Comparison of ENCODE assay signal across 20 cellular contexts in the genomic region with DNA sequence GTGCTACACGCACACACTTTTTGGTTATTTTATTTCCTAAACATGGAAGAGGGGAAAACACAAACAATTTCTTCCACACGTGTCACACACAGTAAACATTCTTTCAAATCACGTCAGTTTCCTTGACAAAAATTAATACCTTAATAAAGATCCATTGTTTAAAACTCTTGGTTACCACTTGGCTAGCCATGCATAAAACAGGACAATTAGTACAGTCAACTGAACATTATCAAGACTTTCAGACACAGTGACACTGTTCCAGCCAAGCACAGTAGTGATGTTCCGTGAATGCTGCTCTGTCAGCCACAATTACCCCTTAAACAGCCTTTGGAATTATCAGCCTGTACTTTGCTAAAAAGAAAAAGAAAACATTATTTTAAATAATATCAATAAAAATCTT. TPM values are rescaled to one million over a fixed set of nuclear protein-coding genes. Genes with fewer than 3 reads are reported as not detected.
DNase-seq lines count a peak whose midpoint lies in the region; ATAC-seq, FAIRE-seq and TF ChIP-seq lines count a peak whose summit lies in the region.
"Had no signal": no experiment of that assay in that cellular context is flagged by ENCODE, and none has a peak within 500 bp of the region (broad histone marks: within the 10 kb centered on the region; RNA-seq: fewer than 3 reads in every experiment).

No MANE protein-coding gene starts in this region.

- no TSS peak for BruUV-seq in HepG2 (replicated peaks; lab: Mats Ljungman, UMichigan)

- TF ChIP-seq RAD21 in HepG2 (CRISPR knock-in tag; IDR thresholded peaks at IDR 0.05) = no peak

- in situ Hi-C loops in HepG2 (cut with HindIII; ENCODE audit: extremely low pct_ligation_motif_present, low pct_unique_long_range_greater_than_20kb) (no loop called here), SK-MEL-5 (cut with HindIII; ENCODE audit: low pct_unique_long_range_greater_than_20kb, low sequenced_read_pairs) (no loop called here)

- FAIRE-seq in HepG2 (lab: Jason Lieb, UNC) = no peak
- FAIRE-seq: D721Med, GM18507, HTR-8/SVneo had no signal

- H3K36me3 ChIP-seq in HepG2 (replicated peaks in 1 of 2; ENCODE audit: control insufficient read depth in 1 of 2, insufficient read depth in 2 of 2, low read length in 2 of 2) = peaks cover 1 to 11% of the 10 kb centered on the region in 2 experiments; a peak in 3 of 5 replicates
- H3K36me3 ChIP-seq in right lobe of liver = no peaks in the 10 kb centered on the region
- H3K36me3 ChIP-seq in testis (ENCODE audit: low read depth, missing control alignments) = no peaks in the 10 kb centered on the region

- intact Hi-C loops in HepG2 (cut with micrococcal nuclease; ENCODE audit: unreplicated experiment) = loop anchor here (5.0 kb wide), 1 partner anchor 402 kb away; no protein-coding TSS in a partner anchor
- intact Hi-C loops in right lobe of liver (cut with DNase I) = loop anchor here in 1 of 2 donors (5.0 kb wide), 1 partner anchor 587 kb away; a partner anchor contains a TSS
- intact Hi-C loops in testis (cut with DNase I; ENCODE audit: low total_unique reads) = loop anchor here (5.0 kb wide), 1 partner anchor 592 kb away; no protein-coding TSS in a partner anchor

- H3K27me3 ChIP-seq in HepG2 (ENCODE audit: control insufficient read depth in 1 of 2, insufficient read depth in 2 of 2, low read length in 2 of 2) (no peaks in the 10 kb centered on the region), right lobe of liver (no peaks in the 10 kb centered on the region), testis (no peaks in the 10 kb centered on the region)
- H3K27me3 ChIP-seq: BLaER1 treated with 17β-estradiol and CSF1 and Interleukin-3, amounts not matched to agents 10 nM and 100 nM had no signal

- no peak for TF ChIP-seq EP300 in HepG2 (IDR thresholded peaks at IDR 0.05; ENCODE audit: low read depth in 2 of 2, low read length in 2 of 2)
- no peak for TF ChIP-seq EP300 in HepG2 (CRISPR knock-in tag; IDR thresholded peaks at IDR 0.05; ENCODE audit: borderline replicate concordance)

- H3K4me1 ChIP-seq in HepG2 (ENCODE audit: insufficient read depth, low read length) (peaks cover 11% of the 10 kb centered on the region), right lobe of liver (peaks cover 0 to 5% (median 0%) of the 10 kb centered on the region in 4 donors), testis (no peaks in the 10 kb centered on the region)

- H3K4me3 ChIP-seq in HepG2 (replicated peaks in 1 of 3; ENCODE audit: insufficient read depth in 1 of 3, low read depth in 2 of 3, low read length in 3 of 3) = no peak overlapping the region
- no peak overlapping the region for H3K4me3 ChIP-seq in right lobe of liver
- H3K4me3 ChIP-seq in testis = no peak overlapping the region
- H3K4me3 ChIP-seq: BLaER1 treated with 17β-estradiol and CSF1 and Interleukin-3, amounts not matched to agents 10 nM and 100 nM had no signal

- H3K9me3 ChIP-seq in HepG2 (ENCODE audit: low read length) = no peaks in the 10 kb centered on the region
- H3K9me3 ChIP-seq in right lobe of liver = no peaks in the 10 kb centered on the region
- H3K9me3 ChIP-seq in testis = no peaks in the 10 kb centered on the region

- H4K20me1 ChIP-seq in HepG2 (ENCODE audit: insufficient read depth, low read length) = peaks cover 35% of the 10 kb centered on the region

- CTCF ChIA-PET in HepG2 (lab: Yijun Ruan, JAX; ENCODE audit: low intra/inter-chr PET ratio, low total read pairs) = no interaction called here

- H3K4me2 ChIP-seq in HepG2 (ENCODE audit: low read depth, low read length) = no peak overlapping the region

- TF ChIP-seq CTCF in HepG2 (CRISPR knock-in tag; IDR thresholded peaks at IDR 0.05) (no peak), right lobe of liver (IDR thresholded peaks at IDR 0.05) (no peak), testis (IDR thresholded peaks at IDR 0.05) (no peak)

- peaks cover 91% of the 10 kb centered on the region for H3K79me2 ChIP-seq in HepG2 (ENCODE audit: insufficient read depth, low read length)

- ATAC-seq in HepG2 = no peak
- ATAC-seq in right lobe of liver = no peak
- no peak for ATAC-seq in HG02759 (IDR thresholded peaks at IDR 0.05; ENCODE audit: unreplicated experiment)
- no peak for ATAC-seq in GM19351 (IDR thresholded peaks at IDR 0.05; ENCODE audit: unreplicated experiment)

- no peak for TF ChIP-seq POLR2A in HepG2 (IDR thresholded peaks at IDR 0.05; ENCODE audit: insufficient read depth in 1 of 2, low read depth in 2 of 2, low read length in 2 of 2)
- no peak for TF ChIP-seq POLR2A in right lobe of liver (IDR thresholded peaks at IDR 0.05)
- TF ChIP-seq POLR2A in testis (IDR thresholded peaks at IDR 0.05) = no peak

- 98% methylated on average over 4 of the region's 4 CpGs for WGBS in HepG2 (ENCODE audit: low lambda C conversion rate)
- 82% methylated on average over 4 of the region's 4 CpGs for WGBS in right lobe of liver (ENCODE audit: insufficient coverage, low coverage, low lambda C conversion rate, missing lambda C conversion rate)
- WGBS in testis, 2 donors = 62% methylated on average over 4 of the region's 4 CpGs

- H3K9ac ChIP-seq in HepG2 (ENCODE audit: insufficient read depth, low read depth, low read length) = no peak overlapping the region
- H3K9ac ChIP-seq: BLaER1 treated with 17β-estradiol and CSF1 and Interleukin-3, amounts not matched to agents 10 nM and 100 nM had no signal

- POLR2A ChIA-PET in HepG2 (lab: Yijun Ruan, JAX) = no interaction called here

- H3K27ac ChIP-seq in HepG2 (ENCODE audit: extremely low read length, insufficient read depth, low read length) (no peak overlapping the region), right lobe of liver (no peak overlapping the region), testis (no peak overlapping the region)
- H3K27ac ChIP-seq: BLaER1 treated with 17β-estradiol and CSF1 and Interleukin-3, amounts not matched to agents 10 nM and 100 nM had no signal

- DNase-seq in HepG2 (ENCODE audit: low spot score) (no peak), right lobe of liver (no peak), SK-MEL-5 (ENCODE audit: low read depth, low spot score) (peak; percentile 29), medulla oblongata (ENCODE audit: extremely low spot score) (peak; percentile 27), testis (no peak)
- DNase-seq: 8988T; AML-193; CD4-positive, CD25-positive, alpha-beta regulatory T cell; DMS153; DND-41; GDM1; GOT3; H9; KBM-7 had no signal

- H2AFZ ChIP-seq in HepG2 (ENCODE audit: low read length) = no peak overlapping the region

TF ChIP-seq in HepG2, 621 proteins besides CTCF, POLR2A, EP300 and RAD21:
- TF ChIP-seq RBM22 (optimal IDR thresholded peaks at IDR 0.05; ENCODE audit: low read length) (peak; percentile 61), YY1 (IDR thresholded peaks at IDR 0.05; ENCODE audit: insufficient read depth, insufficient replicate concordance, low read depth, low read length) (no peak), RCOR2 (CRISPR knock-in tag; IDR thresholded peaks at IDR 0.05) (no peak)

RNA-seq across cellular contexts. Expression of a gene that starts 50.8 kb away (rescaled TPM):
- 59.6 and 64.4 TPM in 2 replicates for total RNA-seq in HepG2 (2016; rRNA removed; fragmentation: Illumina TruSeq; extraction: Trizol)
- 36.0 and 38.2 TPM in 2 replicates for total RNA-seq in HepG2 (2016; cell fraction: cytosol; rRNA removed; fragmentation: Illumina TruSeq; extraction: Trizol; ENCODE audit: low read depth)
- 52.1 and 61.1 TPM in 2 replicates for total RNA-seq in HepG2 (2016; cell fraction: insoluble cytoplasmic fraction; rRNA removed; fragmentation: Illumina TruSeq; extraction: Trizol)
- 27.5 and 31.6 TPM in 2 replicates for total RNA-seq in HepG2 (2016; cell fraction: membrane; rRNA removed; fragmentation: Illumina TruSeq; extraction: Trizol)
- 80.6 and 82.3 TPM in 2 replicates for total RNA-seq in HepG2 (2016; cell fraction: nucleus; rRNA removed; fragmentation: Illumina TruSeq; extraction: Trizol)
- polyA plus RNA-seq in HepG2 (2011; rRNA removed) = 105 and 112 TPM in 2 replicates
- 85.3 and 101 TPM in 2 replicates for polyA plus RNA-seq in HepG2 (2011; cell fraction: cytosol; rRNA removed)
- polyA plus RNA-seq in HepG2 (2011; cell fraction: nucleus; rRNA removed) = 48.6 and 57.8 TPM in 2 replicates
- 96.1 and 155 TPM in 2 replicates for polyA plus RNA-seq in HepG2 (2012)
- polyA plus RNA-seq in HepG2 (2016; cell fraction: cytosol; fragmentation: Illumina TruSeq; extraction: Trizol; ENCODE audit: low read depth) = 36.7 and 40.8 TPM in 2 replicates
- polyA plus RNA-seq in HepG2 (2016; cell fraction: insoluble cytoplasmic fraction; fragmentation: Illumina TruSeq; extraction: Trizol; ENCODE audit: low read depth) = 123 and 133 TPM in 2 replicates
- 46.7 and 49.6 TPM in 2 replicates for polyA plus RNA-seq in HepG2 (2016; cell fraction: membrane; fragmentation: Illumina TruSeq; extraction: Trizol; ENCODE audit: low read depth)
- polyA plus RNA-seq in HepG2 (2016; cell fraction: nucleus; fragmentation: Illumina TruSeq; extraction: Trizol; ENCODE audit: insufficient read depth, low read depth) = 94.8 and 108 TPM in 2 replicates
- polyA minus RNA-seq in HepG2 (2011; rRNA and poly(A)+ RNA removed; ENCODE audit: low replicate concordance) = 8.1 and 47.1 TPM in 2 replicates
- 72.4 and 77.0 TPM in 2 replicates for polyA minus RNA-seq in HepG2 (2011; cell fraction: cytosol; rRNA and poly(A)+ RNA removed)
- polyA minus RNA-seq in HepG2 (2011; cell fraction: nucleus; rRNA and poly(A)+ RNA removed) = 265 and 281 TPM in 2 replicates
- 10 to 100 TPM; 15.9 to 34.4 (median 23.4) TPM for total RNA-seq in right lobe of liver
- total RNA-seq in SK-MEL-5 (2014; rRNA removed; shearing (Covaris generic)) = 15.0 and 23.6 TPM in 2 replicates
- polyA plus RNA-seq in SK-MEL-5 (2015; cell fraction: cytosol; rRNA removed) = 41.2 and 44.6 TPM in 2 replicates
- polyA plus RNA-seq in SK-MEL-5 (2015; cell fraction: nucleus; rRNA removed) = 9.9 and 13.1 TPM in 2 replicates
- 10 to 100 TPM; 22.2 to 31.1 TPM for total RNA-seq in testis
- polyA plus RNA-seq in testis (ENCODE audit: insufficient read depth, low read depth, low replicate concordance) = 19.6 TPM

Comparison
In these comparisons a context has a peak if more than half of its experiments do, and no peak if none do; other contexts are left out.
1. DNase-seq: peak in SK-MEL-5 (single experiment) and medulla oblongata (single experiment); none in HepG2 (single experiment), right lobe of liver (0 of 3) and testis (single experiment).